In genomic region chr6:38760097-38760496, GRCh38 we compare ENCODE assay signal across 27 cellular contexts. TPM values are rescaled to one million over a fixed set of nuclear protein-coding genes. Genes with fewer than 3 reads are reported as not detected.
"Had no signal": no experiment of that assay in that cellular context is flagged by ENCODE, and none has a peak within 500 bp of the region (broad histone marks: within the 10 kb centered on the region; RNA-seq: fewer than 3 reads in every experiment).

No MANE protein-coding gene starts in this region.

- DNase-seq: stimulated activated CD4-positive, alpha-beta T cell treated with anti-CD3 and anti-CD28 coated beads, Interleukin-2, amount 100 ng/mL, for 48 hours; stimulated activated CD4-positive, alpha-beta T cell treated with anti-CD3 and anti-CD28 coated beads, Interleukin-4, amount 100 ng/mL, for 1 hour; stimulated activated CD4-positive, alpha-beta T cell treated with anti-CD3 and anti-CD28 coated beads, Interleukin-4, amount 100 ng/mL, for 24 hours; stimulated activated CD4-positive, alpha-beta T cell treated with anti-CD3 and anti-CD28 coated beads, Interleukin-4, amount 100 ng/mL, for 4 hours; stimulated activated CD8-positive, alpha-beta memory T cell treated with anti-CD3 and anti-CD28 coated beads, Interleukin-4, amount 100 ng/mL, for 48 hours; stimulated activated naive B cell treated with anti-CD40 and anti-IgM and Interleukin-4, amounts not matched to agents 10 μg/mL and 1 μg/mL and 100 μg/mL, for 72 hours; stimulated activated naive CD4-positive, alpha-beta T cell; stimulated activated naive CD4-positive, alpha-beta T cell treated with Interleukin-2 at 50 U/mL for 16 hours; stimulated activated naive CD8-positive, alpha-beta T cell treated with anti-CD3 and anti-CD28 coated beads, Interleukin-15, amount 100 ng/mL, for 72 hours; stimulated activated naive CD8-positive, alpha-beta T cell treated with anti-CD3 and anti-CD28 coated beads, Interleukin-15, Interleukin-2, amounts not matched to agents 100 U/mL and 50 U/mL, for 24 hours; stomach; substantia nigra; testis; thyroid gland; tibial artery; transverse colon; trophoblast cell; upper lobe of left lung; upper lobe of right lung had no signal

- ATAC-seq: stimulated activated effector memory CD8-positive, alpha-beta T cell treated with anti-CD3 and anti-CD28 coated beads, Interleukin-12 subunit alpha, Interleukin-12 subunit beta, amount 100 ng/mL, for 72 hours; stimulated activated memory B cell treated with anti-CD40 and anti-IgM and Interleukin-4, amounts not matched to agents 10 μg/mL and 1 μg/mL and 100 μg/mL, for 72 hours; stimulated activated naive B cell treated with anti-CD40 and anti-IgM and Interleukin-4, amounts not matched to agents 10 μg/mL and 1 μg/mL and 100 μg/mL, for 72 hours; stimulated activated naive CD8-positive, alpha-beta T cell treated with anti-CD3 and anti-CD28 coated beads, Interleukin-15, amount 100 ng/mL, for 72 hours; stimulated activated naive CD8-positive, alpha-beta T cell treated with anti-CD3 and anti-CD28 coated beads, Interleukin-15, Interleukin-2, amounts not matched to agents 100 U/mL and 50 U/mL, for 24 hours; upper lobe of right lung had no signal

- H3K27ac ChIP-seq: stomach, suprapubic skin, testis, thoracic aorta, thyroid gland, tibial artery, tibial nerve, transverse colon, upper lobe of left lung, upper lobe of right lung, vagina had no signal

- H3K4me3 ChIP-seq: stomach, suprapubic skin, testis, thoracic aorta, thyroid gland, tibial artery, tibial nerve, transverse colon, upper lobe of left lung, upper lobe of right lung, vagina had no signal

- H3K4me1 ChIP-seq: stomach, suprapubic skin, testis, tibial artery, tibial nerve, upper lobe of left lung, upper lobe of right lung, vagina had no signal

- FAIRE-seq: urothelium cell line had no signal

- H3K36me3 ChIP-seq: stomach, suprapubic skin, thoracic aorta, thyroid gland, tibial artery, tibial nerve, transverse colon, upper lobe of left lung, upper lobe of right lung, vagina had no signal

- H3K27me3 ChIP-seq: stomach, suprapubic skin, testis, thyroid gland, tibial artery, tibial nerve, transverse colon, upper lobe of left lung, upper lobe of right lung, vagina had no signal

- H3K9me3 ChIP-seq: suprapubic skin, testis, thoracic aorta, thyroid gland, transverse colon, upper lobe of left lung, upper lobe of right lung, vagina had no signal

RNA-seq across cellular contexts. Expression of gene DNAH8, which starts 45.0 kb away (rescaled TPM):
- total RNA-seq: subcutaneous adipose tissue, vagina had no signal
